1 cellular context compared by ENCODE assay signal in the genomic region with DNA sequence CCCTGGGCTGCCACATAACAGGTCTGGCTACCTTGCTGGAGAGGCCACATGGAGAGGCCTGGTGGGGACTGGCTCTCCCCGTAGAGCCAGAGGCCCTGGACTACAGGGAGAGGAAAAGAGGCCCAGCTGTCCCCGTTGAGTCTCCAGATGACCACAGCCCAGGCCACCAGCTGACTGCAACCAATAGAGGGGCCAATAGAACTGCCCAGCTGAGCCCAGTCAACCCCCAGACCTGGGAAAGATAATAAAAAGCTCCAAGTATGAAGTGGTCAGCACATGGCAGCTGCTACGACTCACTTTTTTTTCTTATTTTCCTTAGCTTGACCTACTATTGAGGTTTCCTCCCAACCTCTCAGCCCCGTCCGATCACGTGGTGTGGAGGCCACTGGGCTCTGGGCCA.
A peak's percentile ranks its signal among the peaks of the same experiment; 100 is the strongest.
TF ChIP-seq lines count a peak whose summit lies in the region.

No MANE protein-coding gene starts in this region.

TF ChIP-seq in K562, 482 proteins besides CTCF, POLR2A, EP300 and RAD21 (continued from another document):
- TF ChIP-seq, protein P1, sequence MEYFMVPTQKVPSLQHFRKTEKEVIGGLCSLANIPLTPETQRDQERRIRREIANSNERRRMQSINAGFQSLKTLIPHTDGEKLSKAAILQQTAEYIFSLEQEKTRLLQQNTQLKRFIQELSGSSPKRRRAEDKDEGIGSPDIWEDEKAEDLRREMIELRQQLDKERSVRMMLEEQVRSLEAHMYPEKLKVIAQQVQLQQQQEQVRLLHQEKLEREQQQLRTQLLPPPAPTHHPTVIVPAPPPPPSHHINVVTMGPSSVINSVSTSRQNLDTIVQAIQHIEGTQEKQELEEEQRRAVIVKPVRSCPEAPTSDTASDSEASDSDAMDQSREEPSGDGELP (CRISPR knock-in tag; IDR thresholded peaks at IDR 0.05; ENCODE audit: borderline replicate concordance), result 0 out of 2 replicates have a peak, but pooled peaks have one; percentile 17
- peak; percentile 18; the same call in 1 of the 2 replicates for TF ChIP-seq RAD51 (IDR thresholded peaks at IDR 0.05; ENCODE audit: borderline replicate concordance, low read depth)
